Comparison of ENCODE assay signal across 14 cellular contexts in the genomic region with DNA sequence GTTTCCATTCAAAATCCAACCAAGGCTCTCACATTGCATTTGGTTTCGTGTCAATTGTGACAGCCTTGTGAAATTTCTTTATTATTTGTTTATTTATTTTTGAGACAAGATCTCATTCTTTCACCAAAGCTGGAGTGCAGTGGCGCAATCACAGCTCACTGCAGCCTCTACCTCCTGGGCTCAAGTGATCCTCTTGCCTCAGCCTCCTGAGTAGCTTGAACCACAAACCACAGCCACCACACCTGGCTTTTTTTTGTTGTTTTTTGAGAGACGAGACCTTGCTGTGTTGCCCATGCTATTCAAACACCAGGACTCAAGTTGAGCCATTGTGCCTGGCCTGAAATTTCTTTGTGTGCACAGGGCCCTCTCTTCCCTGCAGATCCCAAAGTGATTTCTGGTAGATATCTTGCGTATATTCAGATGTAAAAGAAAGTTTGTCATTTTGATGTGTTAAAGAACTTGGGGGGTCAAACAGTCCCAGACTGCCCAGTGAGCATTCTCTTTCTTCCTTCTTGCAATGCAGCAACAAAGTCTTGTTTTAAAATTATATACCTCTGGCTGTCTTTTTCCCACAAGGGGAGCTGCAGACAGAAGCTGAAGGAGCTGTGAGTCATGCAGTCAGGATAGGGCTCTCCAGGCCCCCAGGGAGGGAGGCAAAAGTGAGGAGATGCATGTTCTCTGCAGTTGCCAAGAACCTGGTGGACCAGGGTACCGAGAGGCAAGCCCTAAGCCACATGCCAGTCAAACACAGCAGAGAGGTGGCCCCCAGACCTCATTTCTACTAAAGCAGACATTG. TPM values are rescaled to one million over a fixed set of nuclear protein-coding genes. Genes with fewer than 3 reads are reported as not detected.
DNase-seq lines count a peak whose midpoint lies in the region; ATAC-seq, FAIRE-seq and TF ChIP-seq lines count a peak whose summit lies in the region.
"Had no signal": no experiment of that assay in that cellular context is flagged by ENCODE, and none has a peak within 500 bp of the region (broad histone marks: within the 10 kb centered on the region; RNA-seq: fewer than 3 reads in every experiment).

No MANE protein-coding gene starts in this region.

- CTCF ChIA-PET in GM12878 (lab: Yijun Ruan, JAX), result interaction anchor here (0.8 to 1.2 kb wide), 4 partner anchors 36 to 65 kb away, joined by 3 to 4 read pairs (median 4); no protein-coding TSS in a partner anchor

- no peak for TF ChIP-seq EP300 in GM12878 (IDR thresholded peaks at IDR 0.05; ENCODE audit: borderline replicate concordance in 1 of 2, control insufficient read depth in 1 of 2, low read depth in 2 of 2, low read length in 2 of 2)

- H4K20me1 ChIP-seq in DND-41 (ENCODE audit: insufficient read depth, low read length), result no peaks in the 10 kb centered on the region
- H4K20me1 ChIP-seq in GM12878 (ENCODE audit: control insufficient read depth, insufficient read depth), result no peaks in the 10 kb centered on the region

- no peak for TF ChIP-seq POLR2A in GM12878 (IDR thresholded peaks at IDR 0.05; ENCODE audit: low read depth, low read length)

- SMC1A ChIA-PET in GM12878 (lab: Charles Lee; ENCODE audit: uncharacterized antibody, unreplicated experiment), result interaction anchor here (0.7 to 1.2 kb wide), 3 partner anchors 14 to 71 kb away, joined by 3 read pairs; no protein-coding TSS in a partner anchor

- H3K4me3 ChIP-seq in DND-41 (ENCODE audit: low read depth in 1 of 2, low read length in 2 of 2), result no peak overlapping the region
- no peak overlapping the region for H3K4me3 ChIP-seq in HUES64 (ENCODE audit: low read length)
- no peak overlapping the region for H3K4me3 ChIP-seq in GM12878
- H3K4me3 ChIP-seq in kidney epithelial cell (ENCODE audit: low read depth, low read length), result no peak overlapping the region
- H3K4me3 ChIP-seq in kidney (ENCODE audit: low read length in 2 of 2), result no peak overlapping the region
- H3K4me3 ChIP-seq: lower lobe of right lung, SJSA1 had no signal

- in situ Hi-C loops in GM12878 (cut with MboI), result no loop called here

- no peak for TF ChIP-seq RAD21 in GM12878 (IDR thresholded peaks at IDR 0.05; ENCODE audit: insufficient read depth, low read depth, low read length)

- H3K4me2 ChIP-seq in DND-41 (ENCODE audit: insufficient read depth, low read length) (no peak overlapping the region), GM12878 (ENCODE audit: control insufficient read depth, insufficient read depth) (no peak overlapping the region)

- H3K36me3 ChIP-seq in DND-41 (ENCODE audit: insufficient read depth, low read length) (no peaks in the 10 kb centered on the region), HUES64 (ENCODE audit: insufficient read depth, low read length) (no peaks in the 10 kb centered on the region), GM12878 (ENCODE audit: control insufficient read depth in 2 of 2, insufficient read depth in 2 of 2, low read length in 1 of 2) (no peaks in the 10 kb centered on the region), kidney epithelial cell (ENCODE audit: control insufficient read depth, insufficient read depth, low read length) (no peaks in the 10 kb centered on the region), kidney (ENCODE audit: control insufficient read depth in 1 of 2, insufficient read depth in 2 of 2, low read length in 2 of 2) (no peaks in the 10 kb centered on the region)
- H3K36me3 ChIP-seq: lower lobe of right lung, SJSA1 had no signal

- peak; percentile 55; the same call in 1 of the 3 replicates for ATAC-seq in DND-41 (ENCODE audit: insufficient read depth, low read depth)
- ATAC-seq in GM12878, result no peak
- no peak for ATAC-seq in GM19467 (IDR thresholded peaks at IDR 0.05; ENCODE audit: unreplicated experiment)
- ATAC-seq in GM19452 (IDR thresholded peaks at IDR 0.05; ENCODE audit: unreplicated experiment), result no peak
- ATAC-seq: lower lobe of right lung had no signal

- DNase-seq in DND-41, result peak; percentile 23
- DNase-seq in GM12878 (ENCODE audit: low read depth, low spot score), result no peak
- no peak for DNase-seq in kidney epithelial cell (ENCODE audit: low read depth)
- DNase-seq in kidney, result no peak
- no peak for DNase-seq in cerebellum (ENCODE audit: low spot score)
- DNase-seq: lower lobe of right lung; MV-4-11; nucleus accumbens; stimulated activated CD4-positive, alpha-beta T cell treated with anti-CD3 and anti-CD28 coated beads, Interleukin-4, amount 100 ng/mL, for 1 hour had no signal

- H3K9me3 ChIP-seq in DND-41 (ENCODE audit: insufficient read depth, low read length, severe bottlenecking), result no peaks in the 10 kb centered on the region
- no peaks in the 10 kb centered on the region for H3K9me3 ChIP-seq in HUES64 (ENCODE audit: insufficient read depth, low read depth, low read length)
- no peaks in the 10 kb centered on the region for H3K9me3 ChIP-seq in GM12878 (replicated peaks; ENCODE audit: control insufficient read depth, insufficient read depth, low read length)
- no peaks in the 10 kb centered on the region for H3K9me3 ChIP-seq in kidney (ENCODE audit: control insufficient read depth in 1 of 2, low read length in 2 of 2)
- H3K9me3 ChIP-seq: lower lobe of right lung, SJSA1 had no signal

- H3K27ac ChIP-seq in DND-41 (ENCODE audit: low read length) (no peak overlapping the region), HUES64 (ENCODE audit: low read depth, low read length) (peak overlapping the region; percentile 38; the same call in 1 of the 2 replicates), GM12878 (ENCODE audit: control insufficient read depth, insufficient read depth) (no peak overlapping the region), kidney (ENCODE audit: low read depth in 2 of 2, low read length in 2 of 2) (no peak overlapping the region)
- H3K27ac ChIP-seq: lower lobe of right lung, SJSA1 had no signal

- POLR2A ChIA-PET in GM12878 (lab: Charles Lee), result no interaction called here

- RAD21 ChIA-PET in GM12878 (lab: Charles Lee; ENCODE audit: unreplicated experiment), result interaction anchor here (0.6 kb wide), 1 partner anchor 74 kb away, joined by 4 read pairs; no protein-coding TSS in a partner anchor

- H3K9ac ChIP-seq in DND-41 (ENCODE audit: low read depth, low read length) (no peak overlapping the region), HUES64 (ENCODE audit: low read depth, low read length) (no peak overlapping the region), GM12878 (ENCODE audit: control insufficient read depth, insufficient read depth, low read length) (no peak overlapping the region), kidney (ENCODE audit: low read length in 2 of 2) (no peak overlapping the region)

- H3K79me2 ChIP-seq in DND-41 (ENCODE audit: insufficient read depth, low read length) (no peaks in the 10 kb centered on the region), GM12878 (ENCODE audit: control insufficient read depth, insufficient read depth, low read length) (no peaks in the 10 kb centered on the region)

- H3K27me3 ChIP-seq in DND-41 (ENCODE audit: insufficient read depth, low read length, poor library complexity), result no peaks in the 10 kb centered on the region
- no peaks in the 10 kb centered on the region for H3K27me3 ChIP-seq in HUES64 (ENCODE audit: insufficient read depth, low read length)
- no peaks in the 10 kb centered on the region for H3K27me3 ChIP-seq in GM12878 (replicated peaks in 1 of 2; ENCODE audit: control insufficient read depth in 2 of 2, insufficient read depth in 2 of 2, low read length in 1 of 2)
- peaks cover 2% of the 10 kb centered on the region for H3K27me3 ChIP-seq in kidney epithelial cell (ENCODE audit: control insufficient read depth, insufficient read depth, low read length)
- H3K27me3 ChIP-seq: SJSA1 had no signal

- intact Hi-C loops in GM12878 (cut with micrococcal nuclease; ENCODE audit: unreplicated experiment), result no loop called here
- intact Hi-C loops in kidney (cut with DNase I), result no loop called here

- TF ChIP-seq CTCF in DND-41 (IDR thresholded peaks at IDR 0.05; ENCODE audit: borderline replicate concordance, extremely low read depth, low read length, poor library complexity, severe bottlenecking), result no peak
- no peak for TF ChIP-seq CTCF in GM12878 (IDR thresholded peaks at IDR 0.05 in 2 of 3, conservative IDR thresholded peaks at IDR 0.05 in 1 of 3; ENCODE audit: control insufficient read depth in 2 of 3, extremely low read depth in 1 of 3, insufficient read depth in 1 of 3, low read depth in 3 of 3, low read length in 3 of 3)
- peak; percentile 29 for TF ChIP-seq CTCF in kidney epithelial cell (IDR thresholded peaks at IDR 0.05; ENCODE audit: insufficient read depth, low read length, poor library complexity, severe bottlenecking)
- no peak for TF ChIP-seq CTCF in kidney (IDR thresholded peaks at IDR 0.05; ENCODE audit: borderline replicate concordance, extremely low read depth, insufficient read depth)

- H2AFZ ChIP-seq in DND-41 (ENCODE audit: low read depth, low read length), result no peak overlapping the region
- H2AFZ ChIP-seq in GM12878 (ENCODE audit: control insufficient read depth, low read depth, low read length), result no peak overlapping the region

- no peaks in the 10 kb centered on the region for H3K4me1 ChIP-seq in DND-41 (ENCODE audit: insufficient read depth, low read length)
- no peaks in the 10 kb centered on the region for H3K4me1 ChIP-seq in HUES64 (ENCODE audit: insufficient read depth, low read length)
- H3K4me1 ChIP-seq in GM12878 (ENCODE audit: control insufficient read depth, insufficient read depth, low read length), result peaks cover 33% of the 10 kb centered on the region
- H3K4me1 ChIP-seq in kidney (ENCODE audit: control insufficient read depth in 1 of 2, insufficient read depth in 1 of 2, low read depth in 1 of 2, low read length in 2 of 2), result no peaks in the 10 kb centered on the region
- H3K4me1 ChIP-seq: lower lobe of right lung, SJSA1 had no signal

- no TSS peak for BruUV-seq in GM12878 (replicated peaks; lab: Mats Ljungman, UMichigan)

- FAIRE-seq in GM12878 (lab: Jason Lieb, UNC) (no peak), kidney (lab: Jason Lieb, UNC) (no peak)
- FAIRE-seq: GM12891 had no signal

- WGBS in HUES64, result 73% methylated on average over 3 of the region's 5 CpGs
- 73% methylated on average over 5 of the region's 5 CpGs for WGBS in GM12878 (ENCODE audit: insufficient coverage, insufficient replicate concordance, low lambda C conversion rate, missing lambda C conversion rate)

RNA-seq across cellular contexts. Expression of a gene that starts 15.5 kb away (rescaled TPM):
- polyA plus RNA-seq in HUES64 (2013, experiment 1 of 2), result 191 TPM
- polyA plus RNA-seq in HUES64 (2013, experiment 2 of 2), result 190 TPM
- total RNA-seq in GM12878 (2013; cell fraction: nucleolus; rRNA removed), result 204 and 220 TPM in 2 replicates
- total RNA-seq in GM12878 (2014; rRNA removed), result 130 and 140 TPM in 2 replicates
- total RNA-seq in GM12878 (2014; rRNA removed; fragmentation: Illumina TruSeq; extraction: Trizol), result 78.0 and 82.1 TPM in 2 replicates
- total RNA-seq in GM12878 (2021), result 200 and 218 TPM in 2 replicates
- polyA plus RNA-seq in GM12878 (2011; ENCODE audit: low read depth), result 71.5 TPM
- polyA plus RNA-seq in GM12878 (2011; rRNA removed), result 62.7 and 113 TPM in 2 replicates
- 98.3 and 104 TPM in 2 replicates for polyA plus RNA-seq in GM12878 (2011; cell fraction: cytosol; rRNA removed)
- polyA plus RNA-seq in GM12878 (2011; cell fraction: nucleus; rRNA removed), result 131 and 163 TPM in 2 replicates
- polyA plus RNA-seq in GM12878 (2012), result 62.2 and 71.3 TPM in 2 replicates
- polyA plus RNA-seq in GM12878 (2014; fragmentation: Illumina TruSeq; extraction: Trizol), result 101 and 114 TPM in 2 replicates
- polyA plus RNA-seq in GM12878 (2014; fragmentation: Nextera tagmentation; extraction: Ambion mirVana), result 10 to 100 TPM; 10.8 to 11.6 TPM
- polyA plus RNA-seq in GM12878 (2014; rRNA removed), result 106 and 116 TPM in 2 replicates
- polyA plus RNA-seq in GM12878 (2016; fragmentation: Nextera tagmentation; extraction: Ambion mirVana), result 10 to 100 TPM; 85.6 to 91.9 TPM
- 147 and 182 TPM in 2 replicates for polyA minus RNA-seq in GM12878 (2011; rRNA and poly(A)+ RNA removed)
- polyA minus RNA-seq in GM12878 (2011; cell fraction: cytosol; rRNA and poly(A)+ RNA removed), result 69.5 and 91.4 TPM in 2 replicates
- 50.4 and 99.9 TPM in 2 replicates for polyA minus RNA-seq in GM12878 (2011; cell fraction: nucleus; rRNA and poly(A)+ RNA removed)
- 235 and 248 TPM in 2 replicates for total RNA-seq in kidney epithelial cell
- 176 TPM for total RNA-seq in kidney
- 47.8 TPM for polyA plus RNA-seq in kidney (ENCODE audit: insufficient read depth, low read depth, low replicate concordance)
- 309 TPM for total RNA-seq in cerebellum
